In genomic region chrX:54785901-54786300, GRCh38 we compare ENCODE assay signal across 1 cellular context.
TF ChIP-seq lines count a peak whose summit lies in the region.

No MANE protein-coding gene starts in this region.

TF ChIP-seq in A549, 52 proteins besides CTCF, POLR2A, EP300 and RAD21 (continued from another document):
- no peak for TF ChIP-seq REST (IDR thresholded peaks at IDR 0.05)
- TF ChIP-seq JUNB (IDR thresholded peaks at IDR 0.05) = no peak
- no peak for TF ChIP-seq TFCP2L1 (CRISPR knock-in tag; IDR thresholded peaks at IDR 0.05)
- TF ChIP-seq BCL3 (IDR thresholded peaks at IDR 0.05) = no peak
TF ChIP-seq in A549: peak in this region for 0.
